1 cellular context compared by ENCODE assay signal in genomic region chr2:85602476-85603234, GRCh38.
TF ChIP-seq lines count a peak whose summit lies in the region.

TMEM150A (minus strand) TSS chr2:85602698; CDS start chr2:85601948, 750 bp downstream.

TF ChIP-seq in K562, 482 proteins besides CTCF, POLR2A, EP300 and RAD21 (continued from another document and continues in another):
- TF ChIP-seq ATF2 (CRISPR knock-in tag; IDR thresholded peaks at IDR 0.05) (no peak), ATF7 (IDR thresholded peaks at IDR 0.05) (peak; percentile 78), SETDB1 (IDR thresholded peaks at IDR 0.05; ENCODE audit: low read length) (no peak), ZNF445 (CRISPR knock-in tag; IDR thresholded peaks at IDR 0.05; ENCODE audit: low read depth) (no peak), ELF1 (tag; IDR thresholded peaks at IDR 0.05) (no peak; the same call in 1 of the 2 replicates), JUN (IDR thresholded peaks at IDR 0.05; ENCODE audit: borderline replicate concordance, low read depth, low read length) (peak; percentile 11; the same call in 1 of the 2 replicates), JUN (CRISPR knock-in tag; IDR thresholded peaks at IDR 0.05; ENCODE audit: borderline replicate concordance) (no peak), SIX5 (IDR thresholded peaks at IDR 0.05; ENCODE audit: borderline replicate concordance in 1 of 2, insufficient read depth in 1 of 2, low read depth in 1 of 2, low read length in 2 of 2) (peak; percentile 71 to 82), KAT8 (IDR thresholded peaks at IDR 0.05; ENCODE audit: low read depth) (no peak), ZNF507 (tag; conservative IDR thresholded peaks at IDR 0.05) (no peak), ARNT (IDR thresholded peaks at IDR 0.05) (no peak), RCOR1 (IDR thresholded peaks at IDR 0.05; ENCODE audit: borderline replicate concordance in 1 of 2, low read depth in 2 of 2, low read length in 2 of 2) (0 out of 4 replicates have a peak, but pooled peaks of 1 of the 2 experiments have one; percentile 7), MEF2A (IDR thresholded peaks at IDR 0.05; ENCODE audit: control insufficient read depth, low read depth, low read length) (no peak), PREB (CRISPR knock-in tag; IDR thresholded peaks at IDR 0.05) (0 out of 2 replicates have a peak, but pooled peaks have one; percentile 4), ATF4 (CRISPR knock-in tag; IDR thresholded peaks at IDR 0.05) (0 out of 2 replicates have a peak, but pooled peaks have one; percentile 16), BRF1 (IDR thresholded peaks at IDR 0.05; ENCODE audit: borderline replicate concordance, extremely low read depth, insufficient read length) (no peak), ZNF3 (CRISPR knock-in tag; IDR thresholded peaks at IDR 0.05) (no peak), SMAD4 (CRISPR knock-in tag; conservative IDR thresholded peaks at IDR 0.05) (peak; percentile 89), UBTF (IDR thresholded peaks at IDR 0.05; ENCODE audit: borderline replicate concordance in 1 of 2, low read depth in 2 of 2, low read length in 2 of 2) (peak; percentile 33 to 83; a peak in 2 of 4 replicates), NONO (IDR thresholded peaks at IDR 0.05; ENCODE audit: low read depth in 2 of 2, low read length in 1 of 2) (peak; percentile 80 to 88; a peak in 3 of 4 replicates), BCL6 (CRISPR knock-in tag; IDR thresholded peaks at IDR 0.05) (no peak), RFX1 (IDR thresholded peaks at IDR 0.05) (no peak), ZNF146 (CRISPR knock-in tag; IDR thresholded peaks at IDR 0.05; ENCODE audit: unreplicated experiment) (no peak), PHF8 (IDR thresholded peaks at IDR 0.05; ENCODE audit: borderline replicate concordance, low read length) (peak; percentile 59; the same call in 1 of the 2 replicates), BDP1 (IDR thresholded peaks at IDR 0.05; ENCODE audit: insufficient read depth, insufficient read length) (no peak), TBP (optimal IDR thresholded peaks at IDR 0.05; ENCODE audit: low read depth, low read length) (peak; percentile 41), RHOXF2B (CRISPR knock-in tag; conservative IDR thresholded peaks at IDR 0.05) (no peak), ESRRB (CRISPR knock-in tag; IDR thresholded peaks at IDR 0.05; ENCODE audit: borderline replicate concordance) (no peak), HMG20B (CRISPR knock-in tag; IDR thresholded peaks at IDR 0.05) (no peak), CEBPB (tag; IDR thresholded peaks at IDR 0.05) (no peak), NUFIP1 (IDR thresholded peaks at IDR 0.05; ENCODE audit: partially characterized antibody) (no peak), MGA (IDR thresholded peaks at IDR 0.05) (peak; percentile 33; the same call in 1 of the 2 replicates), SRSF7 (optimal IDR thresholded peaks at IDR 0.05; ENCODE audit: low read depth, low read length) (no peak), TFAP4 (CRISPR knock-in tag; IDR thresholded peaks at IDR 0.05; ENCODE audit: borderline replicate concordance) (no peak; the same call in 1 of the 2 replicates), U2AF2 (optimal IDR thresholded peaks at IDR 0.05; ENCODE audit: low read depth, low read length) (no peak), SIN3B (IDR thresholded peaks at IDR 0.05; ENCODE audit: low read depth) (peak; percentile 62; the same call in 1 of the 2 replicates), ZNF212 (CRISPR knock-in tag; IDR thresholded peaks at IDR 0.05) (0 out of 2 replicates have a peak, but pooled peaks have one; percentile 17), ARID3A (IDR thresholded peaks at IDR 0.05; ENCODE audit: borderline replicate concordance, low read depth, low read length) (no peak), ZNF175 (CRISPR knock-in tag; IDR thresholded peaks at IDR 0.05; ENCODE audit: low read depth) (no peak), DACH1 (IDR thresholded peaks at IDR 0.05; ENCODE audit: partially characterized antibody) (no peak), ZBTB1 (CRISPR knock-in tag; IDR thresholded peaks at IDR 0.05; ENCODE audit: borderline replicate concordance, low read depth) (no peak), ZBTB26 (CRISPR knock-in tag; IDR thresholded peaks at IDR 0.05) (0 out of 2 replicates have a peak, but pooled peaks have one; percentile 37)
